Comparison of ENCODE assay signal across 9 cellular contexts in genomic region chr2:237487496-237487895, GRCh38. TPM values are rescaled to one million over a fixed set of nuclear protein-coding genes. Genes with fewer than 3 reads are reported as not detected.
DNase-seq lines count a peak whose midpoint lies in the region; TF ChIP-seq lines count a peak whose summit lies in the region.
"Had no signal": no experiment of that assay in that cellular context is flagged by ENCODE, and none has a peak within 500 bp of the region (broad histone marks: within the 10 kb centered on the region; RNA-seq: fewer than 3 reads in every experiment).

No MANE protein-coding gene starts in this region.

- H3K9ac ChIP-seq in NT2/D1 (ENCODE audit: insufficient read length, low read depth) = peak overlapping the region; percentile 72
- H3K9ac ChIP-seq in mesenchymal stem cell (ENCODE audit: low read length) = peak overlapping the region; percentile 85

- H3K4ac ChIP-seq in mesenchymal stem cell (ENCODE audit: low read depth in 1 of 2, low read length in 2 of 2) = peak overlapping the region; percentile 93 to 97

- H2BK12ac ChIP-seq in mesenchymal stem cell (ENCODE audit: low read length in 2 of 2) = peak overlapping the region in 1 of 2 experiments; percentile 95

- H3K36me3 Mint-ChIP-seq in type B pancreatic cell = peaks cover 3% of the 10 kb centered on the region

- peak overlapping the region; percentile 98 for H4K91ac ChIP-seq in mesenchymal stem cell (ENCODE audit: low read length)

- H3K4me3 Mint-ChIP-seq in type B pancreatic cell = peak overlapping the region; percentile 87

- peaks cover 6% of the 10 kb centered on the region for H3K9me3 Mint-ChIP-seq in type B pancreatic cell

- peak overlapping the region; percentile 99 for H3K4me2 ChIP-seq in mesenchymal stem cell (ENCODE audit: low read length, poor library complexity, severe bottlenecking)

- H3K4me3 ChIP-seq in NT2/D1 (ENCODE audit: insufficient read length, low read depth) (peak overlapping the region; percentile 62), epithelial cell of proximal tubule (ENCODE audit: low read depth, low read length) (peak overlapping the region; percentile 74), mesenchymal stem cell (ENCODE audit: insufficient read depth in 1 of 2, low read depth in 1 of 2, low read length in 2 of 2) (peak overlapping the region; percentile 79 to 85)

- peaks cover 4% of the 10 kb centered on the region for H3K79me1 ChIP-seq in mesenchymal stem cell (replicated peaks; ENCODE audit: low read length, poor library complexity, severe bottlenecking)

- peak overlapping the region; percentile 26 for H2BK15ac ChIP-seq in mesenchymal stem cell (ENCODE audit: low read depth, poor library complexity, severe bottlenecking)

- H3K27ac Mint-ChIP-seq in type B pancreatic cell = peak overlapping the region; percentile 26

- DNase-seq in NT2/D1 (ENCODE audit: low read depth, low spot score) = no peak
- DNase-seq in epithelial cell of proximal tubule (ENCODE audit: low read depth) = no peak
- DNase-seq in mesenchymal stem cell = no peak
- DNase-seq in type B pancreatic cell (ENCODE audit: extremely low spot score, unreplicated experiment) = no peak
- no peak for DNase-seq in GOT3 (lab: John Stamatoyannopoulos, UW)
- DNase-seq in germinal center (ENCODE audit: low spot score) = no peak
- no peak for DNase-seq in amygdala (lab: John Stamatoyannopoulos, UW)
- DNase-seq: activated CD8-positive, alpha-beta memory T cell treated with anti-CD3 and anti-CD28 coated beads, Interleukin-2, amount 50 U/mL, for 48 hours; NCI-H1417 had no signal

- peak overlapping the region; percentile 91 to 98 for H3K18ac ChIP-seq in mesenchymal stem cell (ENCODE audit: low read depth in 1 of 2, low read length in 2 of 2)

- peak overlapping the region; percentile 66 for H3K27ac ChIP-seq in mesenchymal stem cell (ENCODE audit: low read length, poor library complexity, severe bottlenecking)

- H3K4me1 Mint-ChIP-seq in type B pancreatic cell (ENCODE audit: unreplicated experiment) = peaks cover 10% of the 10 kb centered on the region

- H3K4me1 ChIP-seq in NT2/D1 (ENCODE audit: insufficient read depth, insufficient read length) (peaks cover 9% of the 10 kb centered on the region), mesenchymal stem cell (ENCODE audit: control insufficient read depth, insufficient read depth, low read depth, low read length) (peaks cover 27% of the 10 kb centered on the region)

- H2AFZ ChIP-seq in mesenchymal stem cell (ENCODE audit: low read depth, low read length) = no peak overlapping the region

- TF ChIP-seq CTCF in epithelial cell of proximal tubule (conservative IDR thresholded peaks at IDR 0.05; ENCODE audit: low read depth, low read length) = no peak
- no peak for TF ChIP-seq CTCF in type B pancreatic cell (conservative IDR thresholded peaks at IDR 0.05)

- peak overlapping the region in 1 of 2 experiments; percentile 91 for H3K23ac ChIP-seq in mesenchymal stem cell (ENCODE audit: low read length in 2 of 2)

- peak overlapping the region; percentile 95 for H4K8ac ChIP-seq in mesenchymal stem cell (ENCODE audit: low read length)

- H3K14ac ChIP-seq in mesenchymal stem cell (ENCODE audit: low read length in 2 of 2) = peak overlapping the region in 1 of 2 experiments; percentile 97

- peaks cover 60% of the 10 kb centered on the region for H3K27me3 Mint-ChIP-seq in type B pancreatic cell

- H2AK5ac ChIP-seq in mesenchymal stem cell (ENCODE audit: low read length, severe bottlenecking) = no peak overlapping the region

- 45% methylated on average over 14 of the region's 14 CpGs for WGBS in mesenchymal stem cell

- H2BK120ac ChIP-seq in mesenchymal stem cell (ENCODE audit: low read depth, low read length) = peak overlapping the region; percentile 84

- no peak overlapping the region for H2BK5ac ChIP-seq in mesenchymal stem cell (ENCODE audit: low read depth, low read length, poor library complexity, severe bottlenecking)

- peaks cover 19% of the 10 kb centered on the region for H3K9me3 ChIP-seq in NT2/D1 (ENCODE audit: insufficient read depth, low read length)
- H3K9me3 ChIP-seq in mesenchymal stem cell (ENCODE audit: control insufficient read depth, low read length) = peaks cover 10% of the 10 kb centered on the region

- H3K27me3 ChIP-seq in NT2/D1 (ENCODE audit: insufficient read depth, insufficient read length) = peaks cover 70% of the 10 kb centered on the region
- H3K27me3 ChIP-seq in mesenchymal stem cell (ENCODE audit: control insufficient read depth in 1 of 2, insufficient read depth in 1 of 2, low read length in 2 of 2) = no peaks in the 10 kb centered on the region

- no peaks in the 10 kb centered on the region for H3K36me3 ChIP-seq in NT2/D1 (ENCODE audit: insufficient read depth, insufficient read length, low read length)
- H3K36me3 ChIP-seq in mesenchymal stem cell (ENCODE audit: control insufficient read depth in 1 of 2, insufficient read depth in 2 of 2, low read depth in 1 of 2, low read length in 2 of 2) = peaks cover 6 to 18% of the 10 kb centered on the region in 2 experiments

RNA-seq across cellular contexts. Expression of gene MLPH, which starts 0.4 kb away (rescaled TPM):
- total RNA-seq in epithelial cell of proximal tubule = 35.4 and 36.0 TPM in 2 replicates
- 93.7 TPM for polyA plus RNA-seq in mesenchymal stem cell (2013, experiment 1 of 2)
- polyA plus RNA-seq in mesenchymal stem cell (2013, experiment 2 of 2) = 85.6 TPM
- 14.8 and 16.7 TPM in 2 replicates for total RNA-seq in type B pancreatic cell (ENCODE audit: low replicate concordance)
